27 cellular contexts compared by ENCODE assay signal in the genomic region with DNA sequence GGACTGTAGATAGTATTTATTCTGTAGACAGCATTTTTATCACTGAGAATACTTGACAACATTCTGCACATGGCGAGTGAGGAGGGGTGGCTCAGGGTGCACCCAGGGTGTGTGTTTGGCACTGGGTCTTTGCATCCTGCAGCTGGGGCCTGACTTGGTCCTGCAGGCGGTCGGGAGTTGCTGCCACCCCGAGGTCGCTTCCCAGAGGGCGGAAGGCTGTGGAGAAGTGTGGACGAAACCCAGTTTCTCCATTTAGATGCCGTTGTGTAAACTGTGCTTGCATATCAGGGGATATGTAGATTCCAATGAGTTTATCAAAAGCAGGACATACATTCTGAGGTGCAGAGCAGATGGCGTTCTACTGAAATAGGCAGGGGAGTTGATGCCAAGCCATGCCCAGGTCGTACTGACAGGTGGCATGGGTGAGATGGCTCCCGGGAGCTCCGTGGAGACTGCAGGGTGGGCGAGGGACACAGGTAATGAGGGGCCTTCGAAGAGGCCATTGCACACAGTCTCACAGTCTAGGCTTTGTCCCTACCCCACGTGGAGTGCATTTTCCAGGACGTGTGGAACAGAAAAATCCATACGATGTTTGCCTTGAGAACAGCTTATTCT.
"Had no signal": no experiment of that assay in that cellular context is flagged by ENCODE, and none has a peak within 500 bp of the region (broad histone marks: within the 10 kb centered on the region; RNA-seq: fewer than 3 reads in every experiment).

No MANE protein-coding gene starts in this region.

- ATAC-seq: activated CD4-positive, alpha-beta T cell treated with anti-CD3 and anti-CD28 coated beads for 36 hours; activated CD8-positive, alpha-beta T cell treated with anti-CD3 and anti-CD28 coated beads for 36 hours; activated T-helper 17 cell treated with anti-CD3 and anti-CD28 coated beads, Interleukin-2, amount 50 U/mL, for 72 hours; Panc1; Right ventricle myocardium inferior; T-cell had no signal

- H3K27me3 ChIP-seq: adrenal gland had no signal

- H3K9me3 Mint-ChIP-seq: activated T-helper 17 cell treated with anti-CD3 and anti-CD28 coated beads, Interleukin-2, amount 50 U/mL, for 72 hours had no signal

- H3K4me3 Mint-ChIP-seq: activated B cell treated with CpG ODN at 0.5 μM for 24 hours; activated CD4-positive, alpha-beta T cell treated with anti-CD3 and anti-CD28 coated beads for 36 hours; activated CD8-positive, alpha-beta T cell treated with anti-CD3 and anti-CD28 coated beads for 36 hours; activated naive CD8-positive, alpha-beta T cell treated with anti-CD3 and anti-CD28 coated beads, Interleukin-2, amount 10 ng/mL, durations not matched to agents 7 days and 5 days; activated T-helper 17 cell treated with anti-CD3 and anti-CD28 coated beads, Interleukin-2, amount 50 U/mL, for 72 hours; T-cell had no signal

- DNase-seq: activated B cell treated with CpG ODN at 0.5 μM for 24 hours; activated CD4-positive, alpha-beta T cell treated with anti-CD3 and anti-CD28 coated beads for 36 hours; activated CD4-positive, alpha-beta T cell treated with anti-CD3 and anti-CD28 coated beads, Interleukin-2, amount 50 U/mL, for 1 hour; activated CD8-positive, alpha-beta T cell treated with anti-CD3 and anti-CD28 coated beads for 36 hours; activated naive CD4-positive, alpha-beta T cell treated with anti-CD3 and anti-CD28 coated beads, Interleukin-2, amount 50 U/mL, for 16 hours; activated naive CD8-positive, alpha-beta T cell treated with anti-CD3 and anti-CD28 coated beads, Interleukin-2, amount 10 ng/mL, durations not matched to agents 7 days and 5 days; activated T-cell treated with anti-CD3 and anti-CD28 coated beads, Interleukin-2, amount 50 U/mL, for 48 hours; adrenal gland; IMR-90; Kasumi-1; KBM-7; NCI-H1048; NCI-H2029 treated with DMSO at 0.1 percent for 48 hours; NCI-H345; NCI-H510A; NCI-H69; NK-92 treated with Interleukin-12 subunit alpha and Interleukin-12 subunit beta, amount 100 ng/mL, for 24 hours; OCI-M1; RPMI8226; T-cell; T-helper 2 cell; T1000 had no signal

- H3K36me3 Mint-ChIP-seq: T-cell had no signal

- FAIRE-seq: TTC549 had no signal

- H3K27ac ChIP-seq: adrenal gland, SK-N-MC had no signal

- H3K4me3 ChIP-seq: adrenal gland, SK-N-MC had no signal

- H3K36me3 ChIP-seq: adrenal gland had no signal

- H3K27me3 Mint-ChIP-seq: activated B cell treated with CpG ODN at 0.5 μM for 24 hours; activated CD4-positive, alpha-beta T cell treated with anti-CD3 and anti-CD28 coated beads for 36 hours; activated CD8-positive, alpha-beta T cell treated with anti-CD3 and anti-CD28 coated beads for 36 hours; activated naive CD8-positive, alpha-beta T cell treated with anti-CD3 and anti-CD28 coated beads, Interleukin-2, amount 10 ng/mL, durations not matched to agents 7 days and 5 days; activated T-helper 17 cell treated with anti-CD3 and anti-CD28 coated beads, Interleukin-2, amount 50 U/mL, for 72 hours; T-cell had no signal

- H3K9me3 ChIP-seq: adrenal gland had no signal

- H3K27ac Mint-ChIP-seq: activated B cell treated with CpG ODN at 0.5 μM for 24 hours; activated CD4-positive, alpha-beta T cell treated with anti-CD3 and anti-CD28 coated beads for 36 hours; activated CD8-positive, alpha-beta T cell treated with anti-CD3 and anti-CD28 coated beads for 36 hours; activated naive CD8-positive, alpha-beta T cell treated with anti-CD3 and anti-CD28 coated beads, Interleukin-2, amount 10 ng/mL, durations not matched to agents 7 days and 5 days; activated T-helper 17 cell treated with anti-CD3 and anti-CD28 coated beads, Interleukin-2, amount 50 U/mL, for 72 hours; T-cell had no signal

- H3K4me1 ChIP-seq: adrenal gland had no signal

- H3K4me1 Mint-ChIP-seq: activated CD4-positive, alpha-beta T cell treated with anti-CD3 and anti-CD28 coated beads for 36 hours had no signal
